28 cellular contexts compared by ENCODE assay signal in genomic region chr3:28595364-28595763, GRCh38.
"Had no signal": no experiment of that assay in that cellular context is flagged by ENCODE, and none has a peak within 500 bp of the region (broad histone marks: within the 10 kb centered on the region; RNA-seq: fewer than 3 reads in every experiment).

No MANE protein-coding gene starts in this region.

- H3K27ac ChIP-seq: adrenal gland, body of pancreas, epithelial cell of prostate, hepatocyte, right atrium auricular region, stomach, thyroid gland, upper lobe of left lung, WERI-Rb-1 had no signal

- H3K4me3 ChIP-seq: adrenal gland, body of pancreas, hepatocyte, right atrium auricular region, stomach, thyroid gland, upper lobe of left lung had no signal

- H3K27me3 ChIP-seq: adrenal gland, body of pancreas, hepatocyte, right atrium auricular region, stomach, thyroid gland, upper lobe of left lung had no signal

- DNase-seq: activated CD4-positive, alpha-beta T cell treated with anti-CD3 and anti-CD28 coated beads for 48 hours; activated CD4-positive, alpha-beta T cell treated with anti-CD3 and anti-CD28 coated beads, Interleukin-2, amount 50 U/mL, for 48 hours; activated CD8-positive, alpha-beta memory T cell treated with anti-CD3 and anti-CD28 coated beads for 24 hours; activated effector memory CD4-positive, alpha-beta T cell treated with Interleukin-2 at 50 U/mL for 16 hours; activated naive CD4-positive, alpha-beta T cell treated with Interleukin-2 at 50 U/mL for 16 hours; activated naive CD8-positive, alpha-beta T cell treated with anti-CD3 and anti-CD28 coated beads for 36 hours; adrenal gland; aorta; body of pancreas; effector CD8-positive, alpha-beta T cell; glutamatergic neuron; kidney; left colon; mammary epithelial cell; midbrain; naive thymus-derived CD8-positive, alpha-beta T cell; stimulated activated CD4-positive, alpha-beta T cell treated with anti-CD3 and anti-CD28 coated beads, Interleukin-15, amount 100 ng/mL, for 24 hours; stimulated activated CD4-positive, alpha-beta T cell treated with anti-CD3 and anti-CD28 coated beads, Interleukin-2, amount 100 ng/mL, for 24 hours; stimulated activated naive B cell treated with anti-CD40 and anti-IgM and Interleukin-4, amounts not matched to agents 10 μg/mL and 1 μg/mL and 100 μg/mL, for 72 hours; stomach; T-helper 9 cell; thyroid gland; upper lobe of left lung; WERI-Rb-1 had no signal

- H3K4me1 ChIP-seq: adrenal gland, body of pancreas, right atrium auricular region, stomach, thyroid gland, upper lobe of left lung had no signal

- ATAC-seq: activated CD4-positive, CD25-positive, alpha-beta regulatory T cell treated with anti-CD3 and anti-CD28 coated beads, Interleukin-2, amount 50 U/mL, for 24 hours; body of pancreas; left colon; naive thymus-derived CD8-positive, alpha-beta T cell; stimulated activated naive B cell treated with anti-CD40 and anti-IgM and Interleukin-4, amounts not matched to agents 10 μg/mL and 1 μg/mL and 100 μg/mL, for 72 hours had no signal

- H3K9me3 ChIP-seq: adrenal gland, body of pancreas, right atrium auricular region, stomach, thyroid gland, upper lobe of left lung had no signal

- H3K36me3 ChIP-seq: adrenal gland, right atrium auricular region, stomach, thyroid gland, upper lobe of left lung, WERI-Rb-1 had no signal

- H2AFZ ChIP-seq: hepatocyte had no signal

- H3K79me2 ChIP-seq: hepatocyte had no signal

- H3K4me2 ChIP-seq: hepatocyte had no signal
